ENCODE assay signal across 1 cellular context in the genomic region with DNA sequence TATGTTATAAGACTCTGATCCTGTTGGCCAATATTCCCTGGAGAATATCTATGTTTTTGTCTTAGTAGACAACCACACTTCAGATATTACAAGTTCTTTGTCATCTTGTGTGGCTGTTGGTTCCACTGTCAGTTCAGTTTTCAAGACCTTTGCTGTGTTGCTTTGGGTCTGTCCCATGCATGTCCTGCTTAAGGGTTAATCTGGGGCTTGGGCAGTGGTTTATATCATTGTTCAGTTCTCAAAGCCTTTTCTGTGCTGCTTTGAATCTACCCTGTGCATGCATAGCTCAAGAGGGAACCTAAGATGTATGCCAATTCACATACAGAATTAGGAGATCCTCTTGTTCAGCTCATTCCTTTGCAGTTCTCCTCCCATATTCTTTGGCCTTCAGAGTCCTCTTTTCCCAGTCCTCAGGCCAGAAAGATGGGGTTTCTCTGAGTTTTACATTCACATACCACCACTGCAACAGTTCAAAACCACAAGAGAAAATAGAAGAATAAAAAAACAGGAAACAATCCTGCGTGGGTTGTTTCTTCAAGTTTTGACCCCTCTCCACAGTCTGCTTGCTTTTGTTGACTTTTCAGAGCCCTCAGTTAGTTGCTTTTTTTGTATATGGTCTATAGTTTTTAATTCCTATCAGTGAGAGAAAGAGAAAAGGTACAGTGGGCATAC.
TF ChIP-seq lines count a peak whose summit lies in the region.

No MANE protein-coding gene starts in this region.

TF ChIP-seq in endothelial cell of umbilical vein, 7 proteins besides CTCF, POLR2A, EP300 and RAD21:
- TF ChIP-seq, protein P1, sequence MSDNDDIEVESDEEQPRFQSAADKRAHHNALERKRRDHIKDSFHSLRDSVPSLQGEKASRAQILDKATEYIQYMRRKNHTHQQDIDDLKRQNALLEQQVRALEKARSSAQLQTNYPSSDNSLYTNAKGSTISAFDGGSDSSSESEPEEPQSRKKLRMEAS (IDR thresholded peaks at IDR 0.05; ENCODE audit: insufficient read depth, insufficient read length): no peak
- TF ChIP-seq MYC (IDR thresholded peaks at IDR 0.05; ENCODE audit: low read depth, low read length): no peak
